In the genomic region with DNA sequence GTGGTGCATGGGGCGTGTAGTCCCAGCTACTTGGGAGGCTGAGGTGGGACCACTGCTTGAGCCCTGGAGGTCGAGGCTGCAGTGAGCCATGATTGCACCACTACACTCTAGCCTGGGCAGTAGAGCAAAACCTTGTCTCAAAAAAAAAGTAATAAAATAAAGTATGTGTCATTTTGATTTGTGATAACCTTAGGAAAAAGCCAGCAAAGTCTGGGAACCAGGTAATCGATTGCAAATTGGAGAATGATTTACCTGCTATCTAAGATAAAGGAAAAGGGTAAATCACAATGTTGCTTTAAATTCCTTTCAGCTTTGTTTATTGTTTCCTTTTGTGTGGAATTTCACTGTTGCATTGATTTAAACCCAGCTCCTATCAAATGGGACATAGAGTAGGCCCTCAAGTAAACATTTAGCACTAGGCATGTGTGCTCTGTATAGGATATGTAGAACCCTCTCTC, we compare ENCODE assay signal across 21 cellular contexts. TPM values are rescaled to one million over a fixed set of nuclear protein-coding genes. Genes with fewer than 3 reads are reported as not detected.
A peak's percentile ranks its signal among the peaks of the same experiment; 100 is the strongest.
DNase-seq lines count a peak whose midpoint lies in the region; ATAC-seq, FAIRE-seq and TF ChIP-seq lines count a peak whose summit lies in the region.
"Had no signal": no experiment of that assay in that cellular context is flagged by ENCODE, and none has a peak within 500 bp of the region (broad histone marks: within the 10 kb centered on the region; RNA-seq: fewer than 3 reads in every experiment).

No MANE protein-coding gene starts in this region.

- DNase-seq in Calu3 (peak; percentile 11), left lobe of liver (ENCODE audit: low spot score) (no peak), mucosa of gallbladder (ENCODE audit: low spot score) (peak; percentile 15), small intestine (peak; percentile 69), HT-29 (ENCODE audit: low spot score) (no peak)
- DNase-seq in stimulated activated CD8-positive, alpha-beta memory T cell treated with anti-CD3 and anti-CD28 coated beads, Interleukin-4, amount 100 ng/mL, for 48 hours = no peak
- DNase-seq: AML-193; Caco-2; CD4-positive, alpha-beta T cell; DMS153; DMS79; GDM1; GM23248; IMR-90 had no signal

- no peak overlapping the region for H3K27ac ChIP-seq in small intestine (ENCODE audit: low read depth in 1 of 2, low read length in 1 of 2)
- H3K27ac ChIP-seq: 22Rv1, A549, C4-2B, GM23248 had no signal

- no peaks in the 10 kb centered on the region for H3K27me3 Mint-ChIP-seq in Calu3 (ENCODE audit: unreplicated experiment)
- no peaks in the 10 kb centered on the region for H3K27me3 Mint-ChIP-seq in stimulated activated memory B cell treated with anti-CD40 and anti-IgM and Interleukin-4, amounts not matched to agents 10 μg/mL and 1 μg/mL and 100 μg/mL, for 72 hours
- H3K27me3 Mint-ChIP-seq: CD4-positive, alpha-beta T cell had no signal

- no peaks in the 10 kb centered on the region for H3K27me3 ChIP-seq in small intestine (ENCODE audit: control insufficient read depth in 2 of 2, insufficient read depth in 2 of 2, low read length in 2 of 2)

- intact Hi-C loops in Calu3 (cut with micrococcal nuclease; ENCODE audit: unreplicated experiment) = no loop called here

- ATAC-seq in left lobe of liver = peak; percentile 40
- no peak for ATAC-seq in stimulated activated memory B cell treated with anti-CD40 and anti-IgM and Interleukin-4, amounts not matched to agents 10 μg/mL and 1 μg/mL and 100 μg/mL, for 72 hours
- ATAC-seq: A549 had no signal

- no peak for FAIRE-seq in small intestine (lab: Jason Lieb, UNC)
- FAIRE-seq: A549, GM12892, GM18507 had no signal

- no peaks in the 10 kb centered on the region for H3K36me3 ChIP-seq in small intestine (ENCODE audit: control insufficient read depth in 2 of 2, insufficient read depth in 2 of 2, low read length in 2 of 2)
- H3K36me3 ChIP-seq: HAP-1 had no signal

- no peaks in the 10 kb centered on the region for H3K4me1 ChIP-seq in small intestine (ENCODE audit: control insufficient read depth in 2 of 2, insufficient read depth in 1 of 2, low read depth in 1 of 2, low read length in 1 of 2)
- H3K4me1 ChIP-seq: A549, Caco-2, HAP-1 had no signal

- no peaks in the 10 kb centered on the region for H3K9me3 ChIP-seq in small intestine (ENCODE audit: control insufficient read depth, low read depth)
- H3K9me3 ChIP-seq: A549, Caco-2, HAP-1 had no signal

- no peak overlapping the region for H3K4me3 ChIP-seq in small intestine (ENCODE audit: low read depth in 1 of 2, low read length in 2 of 2)
- H3K4me3 ChIP-seq: A549, GM23248, HAP-1 had no signal

- BruUV-seq in Calu3 (replicated peaks; lab: Mats Ljungman, UMichigan) = no TSS peak

- H3K27ac Mint-ChIP-seq in Calu3 (ENCODE audit: unreplicated experiment) = peak overlapping the region; percentile 39
- H3K27ac Mint-ChIP-seq in stimulated activated memory B cell treated with anti-CD40 and anti-IgM and Interleukin-4, amounts not matched to agents 10 μg/mL and 1 μg/mL and 100 μg/mL, for 72 hours = no peak overlapping the region
- H3K27ac Mint-ChIP-seq: CD4-positive, alpha-beta T cell had no signal

- H3K36me3 Mint-ChIP-seq in Calu3 (ENCODE audit: insufficient read depth, unreplicated experiment) = no peaks in the 10 kb centered on the region
- H3K36me3 Mint-ChIP-seq in stimulated activated memory B cell treated with anti-CD40 and anti-IgM and Interleukin-4, amounts not matched to agents 10 μg/mL and 1 μg/mL and 100 μg/mL, for 72 hours = no peaks in the 10 kb centered on the region

- WGBS in small intestine, 3 donors = 34 to 74% (median 54%) methylated on average over 3 of the region's 3 CpGs

- H3K4me3 Mint-ChIP-seq in Calu3 (ENCODE audit: low read depth, unreplicated experiment) = no peak overlapping the region
- no peak overlapping the region for H3K4me3 Mint-ChIP-seq in stimulated activated memory B cell treated with anti-CD40 and anti-IgM and Interleukin-4, amounts not matched to agents 10 μg/mL and 1 μg/mL and 100 μg/mL, for 72 hours
- H3K4me3 Mint-ChIP-seq: CD4-positive, alpha-beta T cell had no signal

- H3K4me1 Mint-ChIP-seq in Calu3 (ENCODE audit: low read depth, unreplicated experiment) = no peaks in the 10 kb centered on the region
- H3K4me1 Mint-ChIP-seq in stimulated activated memory B cell treated with anti-CD40 and anti-IgM and Interleukin-4, amounts not matched to agents 10 μg/mL and 1 μg/mL and 100 μg/mL, for 72 hours = no peaks in the 10 kb centered on the region

- H3K9me3 Mint-ChIP-seq in Calu3 (ENCODE audit: low read depth, unreplicated experiment) = no peaks in the 10 kb centered on the region
- H3K9me3 Mint-ChIP-seq in stimulated activated memory B cell treated with anti-CD40 and anti-IgM and Interleukin-4, amounts not matched to agents 10 μg/mL and 1 μg/mL and 100 μg/mL, for 72 hours = no peaks in the 10 kb centered on the region
- H3K9me3 Mint-ChIP-seq: CD4-positive, alpha-beta T cell had no signal

- TF ChIP-seq CTCF in Calu3 (IDR thresholded peaks at IDR 0.05; ENCODE audit: unreplicated experiment) = no peak

- CTCF ChIA-PET in Calu3 (lab: Charles Lee) = interaction anchor here (0.5 to 1.1 kb wide), 4 partner anchors 15 to 414 kb away, joined by 3 read pairs; no protein-coding TSS in a partner anchor

RNA-seq across cellular contexts. Expression of gene SGK1, which starts 59.0 kb away (rescaled TPM):
- 18.7 and 21.8 TPM in 2 replicates for total RNA-seq in Calu3 (2022)
- 23.1 TPM for total RNA-seq in left lobe of liver
- total RNA-seq in mucosa of gallbladder = 220 TPM
- polyA plus RNA-seq in small intestine = 100 to 1,000 TPM; 127 to 848 (median 239) TPM
- total RNA-seq in HT-29 (2014; rRNA removed; shearing (Covaris generic)) = 184 and 186 TPM in 2 replicates

Comparison
In these comparisons a context has a peak if more than half of its experiments do, and no peak if none do; other contexts are left out.
1. DNase-seq: peak in Calu3 (single experiment), mucosa of gallbladder (single experiment) and small intestine (single experiment); none in left lobe of liver (single experiment), stimulated activated CD8-positive, alpha-beta memory T cell treated with anti-CD3 and anti-CD28 coated beads, Interleukin-4, amount 100 ng/mL, for 48 hours (single experiment) and HT-29 (single experiment).